Comparison of ENCODE assay signal across 9 cellular contexts in the genomic region with DNA sequence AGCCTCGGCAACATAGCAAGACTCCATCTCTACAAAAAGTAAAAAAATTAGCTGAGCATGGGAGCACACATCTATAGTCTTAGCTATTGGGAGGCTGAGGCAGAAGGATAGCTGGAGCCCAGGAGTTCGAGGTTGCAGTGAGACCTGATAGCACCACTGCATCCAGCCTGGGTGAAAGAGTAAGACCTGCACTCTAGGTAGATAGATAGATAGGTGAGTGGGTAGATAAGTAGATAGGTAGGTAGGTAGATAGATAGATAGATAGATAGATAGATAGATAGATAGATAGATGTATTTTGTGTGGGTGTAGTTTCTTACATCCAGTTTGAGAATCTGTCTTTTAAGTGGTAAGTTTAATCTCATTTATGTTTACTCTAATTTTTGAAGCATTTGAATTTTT.
"Had no signal": no experiment of that assay in that cellular context is flagged by ENCODE, and none has a peak within 500 bp of the region (broad histone marks: within the 10 kb centered on the region; RNA-seq: fewer than 3 reads in every experiment).

No MANE protein-coding gene starts in this region.

- FAIRE-seq: HepG2 had no signal

- H3K9me3 ChIP-seq: HAP-1 had no signal

- H3K9ac ChIP-seq: GM23248 had no signal

- H3K27ac ChIP-seq: GM23248, HL-60 had no signal

- H2AFZ ChIP-seq: GM23248 had no signal

- H3K4me3 Mint-ChIP-seq: HFFc6, IgD-negative memory B cell had no signal

- H3K27ac Mint-ChIP-seq: HFFc6, IgD-negative memory B cell had no signal

- DNase-seq: GM23248, GOT3, H7, HFFc6 had no signal

- H3K9me3 Mint-ChIP-seq: HFFc6, IgD-negative memory B cell had no signal

- ATAC-seq: HCT116, HepG2 had no signal

- H3K27me3 Mint-ChIP-seq: IgD-negative memory B cell had no signal

- H3K4me3 ChIP-seq: GM23248, HAP-1 had no signal
